Comparison of ENCODE assay signal across 25 cellular contexts in genomic region chr18:3667255-3668137, GRCh38.
DNase-seq lines count a peak whose midpoint lies in the region; ATAC-seq and TF ChIP-seq lines count a peak whose summit lies in the region.
"Had no signal": no experiment of that assay in that cellular context is flagged by ENCODE, and none has a peak within 500 bp of the region (broad histone marks: within the 10 kb centered on the region; RNA-seq: fewer than 3 reads in every experiment).

No MANE protein-coding gene starts in this region.

- H3K27ac Mint-ChIP-seq in MCF 10A (ENCODE audit: low read depth, unreplicated experiment) = no peak overlapping the region
- H3K27ac Mint-ChIP-seq: CD8-positive, alpha-beta T cell; effector memory CD8-positive, alpha-beta T cell; stimulated activated naive CD8-positive, alpha-beta T cell treated with anti-CD3 and anti-CD28 coated beads, Interleukin-15, Interleukin-2, amounts not matched to agents 100 ng/mL and 50 ng/mL, for 24 hours had no signal

- intact Hi-C loops in breast epithelium (cut with DNase I; ENCODE audit: low total_unique reads) (no loop called here), MCF 10A (cut with micrococcal nuclease) (loop anchor here (5.0 kb wide), 1 partner anchor 735 kb away; no protein-coding TSS in a partner anchor), mammary epithelial cell (cut with micrococcal nuclease) (loop anchor here (2.0 to 5.0 kb wide), 3 partner anchors 219 to 735 kb away; no protein-coding TSS in a partner anchor), left ventricle myocardium inferior (cut with micrococcal nuclease) (loop anchor here (2.0 to 10.0 kb wide), 3 partner anchors 75 to 387 kb away; no protein-coding TSS in a partner anchor)

- no peaks in the 10 kb centered on the region for H3K9me3 Mint-ChIP-seq in MCF 10A (ENCODE audit: unreplicated experiment)
- H3K9me3 Mint-ChIP-seq: CD8-positive, alpha-beta T cell; effector memory CD8-positive, alpha-beta T cell; stimulated activated naive CD8-positive, alpha-beta T cell treated with anti-CD3 and anti-CD28 coated beads, Interleukin-15, Interleukin-2, amounts not matched to agents 100 ng/mL and 50 ng/mL, for 24 hours had no signal

- no peaks in the 10 kb centered on the region for H3K79me2 ChIP-seq in mammary epithelial cell (ENCODE audit: insufficient read depth, low read length)

- H2AFZ ChIP-seq in mammary epithelial cell (ENCODE audit: low read depth, low read length) = peak overlapping the region; percentile 43

- TF ChIP-seq POLR2A in breast epithelium (IDR thresholded peaks at IDR 0.05) (no peak), GM18505 (IDR thresholded peaks at IDR 0.05; ENCODE audit: borderline replicate concordance, extremely low read depth, insufficient read depth, insufficient read length) (no peak)

- H3K4me1 ChIP-seq in breast epithelium (peaks cover 0 to 8% of the 10 kb centered on the region in 2 donors), mammary epithelial cell (ENCODE audit: insufficient read depth, low read length) (peaks cover 26% of the 10 kb centered on the region), left ventricle myocardium inferior (peaks cover 7% of the 10 kb centered on the region)

- no peaks in the 10 kb centered on the region for H3K27me3 Mint-ChIP-seq in MCF 10A (ENCODE audit: insufficient read depth, unreplicated experiment)
- H3K27me3 Mint-ChIP-seq: effector memory CD8-positive, alpha-beta T cell had no signal

- TF ChIP-seq CTCF in breast epithelium (IDR thresholded peaks at IDR 0.05) (no peak), MCF 10A (IDR thresholded peaks at IDR 0.05; ENCODE audit: unreplicated experiment) (no peak), mammary epithelial cell (conservative IDR thresholded peaks at IDR 0.05 in 1 of 2, IDR thresholded peaks at IDR 0.05 in 1 of 2; ENCODE audit: extremely low read depth in 1 of 2, insufficient read depth in 1 of 2, low read depth in 1 of 2, low read length in 2 of 2) (no peak), left ventricle myocardium inferior (IDR thresholded peaks at IDR 0.05; ENCODE audit: borderline replicate concordance) (no peak)

- POLR2A ChIA-PET in MCF 10A (lab: Yijun Ruan, JAX) = interaction anchor here (1.5 to 5.9 kb wide), 15 partner anchors 16 to 417 kb away, joined by 3 to 127 read pairs (median 10); partner anchors contain the start of gene TGIF1

- 48% methylated on average over 8 of the region's 8 CpGs for WGBS in mammary epithelial cell (ENCODE audit: low coverage, missing lambda C conversion rate)

- no peaks in the 10 kb centered on the region for H3K9me3 ChIP-seq in breast epithelium
- H3K9me3 ChIP-seq in mammary epithelial cell (replicated peaks; ENCODE audit: insufficient read depth, low read length) = no peaks in the 10 kb centered on the region
- no peaks in the 10 kb centered on the region for H3K9me3 ChIP-seq in left ventricle myocardium inferior (replicated peaks)
- H3K9me3 ChIP-seq: ovary, sigmoid colon, SK-N-SH had no signal

- dilution Hi-C loops in mammary epithelial cell (cut with HindIII; ENCODE audit: low sequenced_read_pairs) = loop anchor here (5.0 kb wide), 4 partner anchors 60 to 385 kb away; partner anchors contain the start of gene TGIF1

- H3K4me2 ChIP-seq in mammary epithelial cell (ENCODE audit: insufficient read depth, low read depth, low read length) = no peak overlapping the region
- H3K4me2 ChIP-seq: SK-N-SH had no signal

- DNase-seq in breast epithelium (ENCODE audit: low spot score in 2 of 2) (no peak), MCF 10A (ENCODE audit: unreplicated experiment) (no peak), NCI-H345 (lab: John Stamatoyannopoulos, UW) (peak; percentile 77), mammary epithelial cell (no peak), COR-L47 (lab: John Stamatoyannopoulos, UW) (no peak), left ventricle myocardium inferior (no peak)
- DNase-seq: activated CD4-positive, alpha-beta T cell treated with anti-CD3 and anti-CD28 coated beads for 4 hours; activated CD8-positive, alpha-beta memory T cell treated with anti-CD3 and anti-CD28 coated beads, Interleukin-2, amount 50 U/mL, for 4 hours; activated naive CD4-positive, alpha-beta T cell; anterior cingulate cortex; CD8-positive, alpha-beta T cell; cerebellar nuclear complex; effector memory CD8-positive, alpha-beta T cell; HCEC 1CT; Karpas-422; NCI-H1092; NCI-H446 treated with DMSO at 0.1 percent for 48 hours; ovary; PC-3; sigmoid colon; SK-N-SH; stimulated activated CD4-positive, alpha-beta T cell treated with anti-CD3 and anti-CD28 coated beads, Interleukin-2, amount 100 ng/mL, for 24 hours had no signal

- no peak overlapping the region for H3K9ac ChIP-seq in mammary epithelial cell (ENCODE audit: insufficient read depth, low read length)
- H3K9ac ChIP-seq: SK-N-SH had no signal

- H3K4me3 ChIP-seq in breast epithelium (no peak overlapping the region), mammary epithelial cell (replicated peaks in 1 of 3; ENCODE audit: insufficient read depth in 1 of 3, low read depth in 2 of 3, low read length in 3 of 3) (no peak overlapping the region), left ventricle myocardium inferior (no peak overlapping the region)
- H3K4me3 ChIP-seq: ovary, sigmoid colon had no signal

- H3K4me3 Mint-ChIP-seq in MCF 10A (ENCODE audit: unreplicated experiment) = no peak overlapping the region
- H3K4me3 Mint-ChIP-seq: CD8-positive, alpha-beta T cell; effector memory CD8-positive, alpha-beta T cell; stimulated activated naive CD8-positive, alpha-beta T cell treated with anti-CD3 and anti-CD28 coated beads, Interleukin-15, Interleukin-2, amounts not matched to agents 100 ng/mL and 50 ng/mL, for 24 hours had no signal

- H3K27ac ChIP-seq in breast epithelium (peak overlapping the region; percentile 59 to 75), mammary epithelial cell (ENCODE audit: insufficient read depth, low read depth, low read length) (no peak overlapping the region), left ventricle myocardium inferior (replicated peaks) (no peak overlapping the region)
- H3K27ac ChIP-seq: ovary, sigmoid colon had no signal

- H3K4me1 Mint-ChIP-seq in MCF 10A (ENCODE audit: insufficient read depth, unreplicated experiment) = peaks cover 15% of the 10 kb centered on the region

- no peaks in the 10 kb centered on the region for H4K20me1 ChIP-seq in mammary epithelial cell (ENCODE audit: insufficient read depth, low read length)

- H3K36me3 Mint-ChIP-seq in MCF 10A (ENCODE audit: insufficient read depth, unreplicated experiment) = no peaks in the 10 kb centered on the region
- H3K36me3 Mint-ChIP-seq: CD8-positive, alpha-beta T cell had no signal

- CTCF ChIA-PET in MCF 10A (lab: Yijun Ruan, JAX) (interaction anchor here (0.6 to 5.5 kb wide), 32 partner anchors 7 to 734 kb away, joined by 3 to 106 read pairs (median 12); no protein-coding TSS in a partner anchor), mammary epithelial cell (lab: Charles Lee; ENCODE audit: low non-redundant PET) (interaction anchor here (0.6 kb wide), 1 partner anchor 417 kb away, joined by 5 read pairs; no protein-coding TSS in a partner anchor)

- H3K36me3 ChIP-seq in breast epithelium (no peaks in the 10 kb centered on the region), mammary epithelial cell (ENCODE audit: insufficient read depth, low read length) (no peaks in the 10 kb centered on the region), left ventricle myocardium inferior (no peaks in the 10 kb centered on the region)
- H3K36me3 ChIP-seq: ovary, sigmoid colon had no signal

- BruUV-seq in MCF 10A (replicated peaks; lab: Mats Ljungman, UMichigan) (no TSS peak), mammary epithelial cell (replicated peaks; lab: Mats Ljungman, UMichigan) (no TSS peak)

- ATAC-seq in GM18505 (IDR thresholded peaks at IDR 0.05; ENCODE audit: unreplicated experiment) (no peak), HG02588 (IDR thresholded peaks at IDR 0.05; ENCODE audit: unreplicated experiment) (no peak)
- ATAC-seq: CD8-positive, alpha-beta T cell; effector memory CD8-positive, alpha-beta T cell had no signal

- no peaks in the 10 kb centered on the region for H3K27me3 ChIP-seq in breast epithelium
- no peaks in the 10 kb centered on the region for H3K27me3 ChIP-seq in mammary epithelial cell (ENCODE audit: insufficient read depth, low read length)
- H3K27me3 ChIP-seq in left ventricle myocardium inferior (ENCODE audit: low read depth) = no peaks in the 10 kb centered on the region
- H3K27me3 ChIP-seq: ovary, sigmoid colon had no signal

- in situ Hi-C loops in mammary epithelial cell (cut with MboI; ENCODE audit: low sequenced_read_pairs in 2 of 2) = loop anchor here (5.0 kb wide), 3 partner anchors 70 to 385 kb away; partner anchors contain the start of gene TGIF1 (in 1 of the 2)

Comparison
In these comparisons a context has a peak if more than half of its experiments do, and no peak if none do; other contexts are left out.
1. H3K27ac ChIP-seq: peak in breast epithelium (2 of 2); none in mammary epithelial cell (single experiment) and left ventricle myocardium inferior (single experiment).